ENCODE assay signal across 14 cellular contexts in genomic region chr7:79461660-79462059, GRCh38. TPM values are rescaled to one million over a fixed set of nuclear protein-coding genes. Genes with fewer than 3 reads are reported as not detected.
DNase-seq lines count a peak whose midpoint lies in the region; ATAC-seq, FAIRE-seq and TF ChIP-seq lines count a peak whose summit lies in the region.
"Had no signal": no experiment of that assay in that cellular context is flagged by ENCODE, and none has a peak within 500 bp of the region (broad histone marks: within the 10 kb centered on the region; RNA-seq: fewer than 3 reads in every experiment).

No MANE protein-coding gene starts in this region.

- intact Hi-C loops in pancreas (cut with DNase I) = no loop called here

- no peak overlapping the region for H3K27ac Mint-ChIP-seq in WTC11

- no peak for FAIRE-seq in pancreas (lab: Jason Lieb, UNC)

- no peak overlapping the region for H3K4me3 Mint-ChIP-seq in WTC11

- H3K36me3 Mint-ChIP-seq in WTC11 = no peaks in the 10 kb centered on the region

- H3K9me3 Mint-ChIP-seq in WTC11 = no peaks in the 10 kb centered on the region

- 30 to 40% methylated on average over 1 of the region's 1 CpG for WGBS in pancreas, 2 donors

- H3K9me3 ChIP-seq in pancreas = no peaks in the 10 kb centered on the region
- H3K9me3 ChIP-seq: MG63 had no signal

- peaks cover 22% of the 10 kb centered on the region for H3K27me3 Mint-ChIP-seq in WTC11 (ENCODE audit: low read depth)

- TF ChIP-seq CTCF in fibroblast of mammary gland (conservative IDR thresholded peaks at IDR 0.05; ENCODE audit: control insufficient read depth, insufficient read depth, low read depth, low read length) = no peak
- TF ChIP-seq CTCF in pancreas (IDR thresholded peaks at IDR 0.05) = no peak
- no peak for TF ChIP-seq CTCF in WTC11 (IDR thresholded peaks at IDR 0.05)

- H3K36me3 ChIP-seq in pancreas = no peaks in the 10 kb centered on the region
- H3K36me3 ChIP-seq: MG63 had no signal

- H3K4me1 Mint-ChIP-seq in WTC11 = no peaks in the 10 kb centered on the region

- no peak overlapping the region for H3K27ac ChIP-seq in pancreas
- H3K27ac ChIP-seq: parathyroid adenoma had no signal

- no peaks in the 10 kb centered on the region for H3K4me1 ChIP-seq in pancreas
- H3K4me1 ChIP-seq: parathyroid adenoma had no signal

- ATAC-seq in pancreas = peak in 3 of 4 donors; percentile 53 to 75 (median 56)
- ATAC-seq in WTC11 = no peak

- POLR2A ChIA-PET in WTC11 (lab: Charles Lee) = no interaction called here

- no peak overlapping the region for H3K4me3 ChIP-seq in fibroblast of mammary gland (ENCODE audit: control insufficient read depth, low read depth, low read length)
- no peak overlapping the region for H3K4me3 ChIP-seq in pancreas
- H3K4me3 ChIP-seq: lung, MG63 had no signal

- CTCF ChIA-PET in WTC11 (lab: Charles Lee) = no interaction called here

- no peaks in the 10 kb centered on the region for H3K27me3 ChIP-seq in pancreas
- H3K27me3 ChIP-seq: MG63 had no signal

- DNase-seq in GM03348 (ENCODE audit: low spot score) (peak; percentile 35), RKO (ENCODE audit: low spot score) (peak; percentile 21), fibroblast of mammary gland (ENCODE audit: low read depth) (peak; percentile 82), pancreas (no peak), WTC11 (ENCODE audit: low spot score) (no peak), NCI-H774 (lab: John Stamatoyannopoulos, UW) (no peak), NCI-H2227 (lab: John Stamatoyannopoulos, UW; ENCODE audit: unreplicated experiment) (no peak)
- DNase-seq in activated effector memory CD4-positive, alpha-beta T cell treated with Interleukin-2 at 50 U/mL for 16 hours = no peak
- DNase-seq: DMS79; MG63; NCI-H510A; stimulated activated CD4-positive, alpha-beta T cell treated with anti-CD3 and anti-CD28 coated beads, Interleukin-4, amount 100 ng/mL, for 4 hours had no signal

TF ChIP-seq in WTC11, 78 proteins besides CTCF, POLR2A, EP300 and RAD21:
- TF ChIP-seq RELA (CRISPR knock-in tag; IDR thresholded peaks at IDR 0.05; ENCODE audit: borderline replicate concordance) (no peak), AFF4 (CRISPR knock-in tag; IDR thresholded peaks at IDR 0.05; ENCODE audit: borderline replicate concordance) (no peak), ZNF671 (CRISPR knock-in tag; IDR thresholded peaks at IDR 0.05) (no peak), GRHL2 (CRISPR knock-in tag; IDR thresholded peaks at IDR 0.05; ENCODE audit: insufficient replicate concordance, severe bottlenecking) (no peak), ZNF138 (CRISPR knock-in tag; conservative IDR thresholded peaks at IDR 0.05) (no peak), CREB1 (CRISPR knock-in tag; IDR thresholded peaks at IDR 0.05) (no peak), NFE2L1 (CRISPR knock-in tag; IDR thresholded peaks at IDR 0.05) (no peak), FOXP1 (CRISPR knock-in tag; IDR thresholded peaks at IDR 0.05; ENCODE audit: borderline replicate concordance) (no peak)

RNA-seq across cellular contexts. Expression of gene MAGI2, which starts 8.2 kb away (rescaled TPM):
- total RNA-seq in pancreas = 1 to 10 TPM; 1.3 to 4.0 (median 2.0) TPM
- polyA plus RNA-seq in pancreas = 1 to 10 TPM; 1.6 to 3.8 TPM
- total RNA-seq in WTC11 (2021) = 26.6 to 32.2 TPM (median 29.2 TPM) in 3 replicates

Comparison
In these comparisons a context has a peak if more than half of its experiments do, and no peak if none do; other contexts are left out.
1. DNase-seq: peak in GM03348 (single experiment), RKO (single experiment) and fibroblast of mammary gland (single experiment); none in pancreas (0 of 6), WTC11 (single experiment), activated effector memory CD4-positive, alpha-beta T cell treated with Interleukin-2 at 50 U/mL for 16 hours (single experiment), NCI-H774 (single experiment) and NCI-H2227 (single experiment).